ENCODE assay signal across 1 cellular context in genomic region chr17:44007346-44008204, GRCh38.
TF ChIP-seq lines count a peak whose summit lies in the region.

No MANE protein-coding gene starts in this region.

TF ChIP-seq in WTC11, 78 proteins besides CTCF, POLR2A, EP300 and RAD21 (continued from another document):
- no peak for TF ChIP-seq AR (CRISPR knock-in tag; IDR thresholded peaks at IDR 0.05)
- TF ChIP-seq EMX1 (CRISPR knock-in tag; IDR thresholded peaks at IDR 0.05), result no peak
- peak; percentile 15; the same call in 1 of the 2 replicates for TF ChIP-seq USF2 (CRISPR knock-in tag; IDR thresholded peaks at IDR 0.05)
- no peak for TF ChIP-seq JUN (CRISPR knock-in tag; IDR thresholded peaks at IDR 0.05)
- no peak for TF ChIP-seq USF1 (CRISPR knock-in tag; IDR thresholded peaks at IDR 0.05)
- no peak for TF ChIP-seq ZNF671 (CRISPR knock-in tag; IDR thresholded peaks at IDR 0.05)
- TF ChIP-seq SOX15 (CRISPR knock-in tag; IDR thresholded peaks at IDR 0.05), result no peak
- TF ChIP-seq TCF7 (CRISPR knock-in tag; IDR thresholded peaks at IDR 0.05; ENCODE audit: low read depth), result no peak
- TF ChIP-seq CREM (CRISPR knock-in tag; IDR thresholded peaks at IDR 0.05), result peak; percentile 48; the same call in 1 of the 2 replicates
- TF ChIP-seq MYBL2 (CRISPR knock-in tag; IDR thresholded peaks at IDR 0.05), result no peak
